Comparison of ENCODE assay signal across 8 cellular contexts in genomic region chr13:35818577-35819165, GRCh38.
A peak's percentile ranks its signal among the peaks of the same experiment; 100 is the strongest.
DNase-seq lines count a peak whose midpoint lies in the region; ATAC-seq and TF ChIP-seq lines count a peak whose summit lies in the region.

No MANE protein-coding gene starts in this region.

- POLR2A ChIA-PET in AG04449 (lab: Yijun Ruan, JAX), result no interaction called here

- DNase-seq in AG04449 (ENCODE audit: low read depth, low spot score) (no peak), NCI-H446 treated with DMSO at 0.1 percent for 48 hours (lab: John Stamatoyannopoulos, UW) (peak; percentile 80), cerebellar cortex (ENCODE audit: low spot score) (peak; percentile 77), medulla oblongata (ENCODE audit: extremely low spot score) (peak; percentile 58)
- DNase-seq in activated naive CD4-positive, alpha-beta T cell treated with Interleukin-2 at 50 U/mL for 16 hours, result no peak
- no peak for DNase-seq in activated effector memory CD4-positive, alpha-beta T cell treated with anti-CD3 and anti-CD28 coated beads, Interleukin-2, amount 50 U/mL, for 16 hours

- H3K4me3 ChIP-seq in AG04449 (ENCODE audit: low read depth, low read length), result no peak overlapping the region

- CTCF ChIA-PET in AG04449 (lab: Yijun Ruan, JAX), result interaction anchor here (0.6 to 5.8 kb wide), 33 partner anchors 8 to 1455 kb away, joined by 3 to 84 read pairs (median 4); no protein-coding TSS in a partner anchor

- ATAC-seq in GM18868 (IDR thresholded peaks at IDR 0.05; ENCODE audit: unreplicated experiment) (peak; percentile 70), HG02798 (IDR thresholded peaks at IDR 0.05; ENCODE audit: poor library complexity, unreplicated experiment) (no peak)

- peak; percentile 48 for TF ChIP-seq CTCF in AG04449 (IDR thresholded peaks at IDR 0.05; ENCODE audit: insufficient read depth, low read length, missing control alignments)

Comparison
In these comparisons a context has a peak if more than half of its experiments do, and no peak if none do; other contexts are left out.
1. DNase-seq: peak in NCI-H446 treated with DMSO at 0.1 percent for 48 hours (single experiment), cerebellar cortex (single experiment) and medulla oblongata (single experiment); none in AG04449 (single experiment), activated naive CD4-positive, alpha-beta T cell treated with Interleukin-2 at 50 U/mL for 16 hours (single experiment) and activated effector memory CD4-positive, alpha-beta T cell treated with anti-CD3 and anti-CD28 coated beads, Interleukin-2, amount 50 U/mL, for 16 hours (single experiment).